1 cellular context compared by ENCODE assay signal in genomic region chrX:51876441-51876840, GRCh38.
TF ChIP-seq lines count a peak whose summit lies in the region.

No MANE protein-coding gene starts in this region.

TF ChIP-seq in SK-N-SH treated with all-trans-retinoic acid at 6 μM for 48 hours, 23 proteins besides CTCF, POLR2A, EP300 and RAD21 (continued from another document):
- no peak for TF ChIP-seq POU6F1 (CRISPR knock-in tag; IDR thresholded peaks at IDR 0.05; ENCODE audit: borderline replicate concordance, low read depth)
- TF ChIP-seq TOX (CRISPR knock-in tag; IDR thresholded peaks at IDR 0.05; ENCODE audit: borderline replicate concordance) = no peak
- TF ChIP-seq OSR1 (CRISPR knock-in tag; IDR thresholded peaks at IDR 0.05) = no peak
TF ChIP-seq in SK-N-SH treated with all-trans-retinoic acid at 6 μM for 48 hours: peak in this region for 0.
